9 cellular contexts compared by ENCODE assay signal in genomic region chr7:18087031-18087686, GRCh38. TPM values are rescaled to one million over a fixed set of nuclear protein-coding genes. Genes with fewer than 3 reads are reported as not detected.
A peak's percentile ranks its signal among the peaks of the same experiment; 100 is the strongest.
DNase-seq lines count a peak whose midpoint lies in the region; ATAC-seq and TF ChIP-seq lines count a peak whose summit lies in the region.
"Had no signal": no experiment of that assay in that cellular context is flagged by ENCODE, and none has a peak within 500 bp of the region (broad histone marks: within the 10 kb centered on the region; RNA-seq: fewer than 3 reads in every experiment).

No MANE protein-coding gene starts in this region.

- 13% methylated on average over 30 of the region's 36 CpGs for WGBS in SK-N-SH (ENCODE audit: low lambda C conversion rate)

- H4K20me1 ChIP-seq in SK-N-SH (ENCODE audit: insufficient read depth) = no peaks in the 10 kb centered on the region
- H4K20me1 ChIP-seq: BLaER1 had no signal

- peaks cover 0 to 10% of the 10 kb centered on the region in 2 experiments; a peak in 2 of 4 replicates for H3K4me1 ChIP-seq in SK-N-SH (ENCODE audit: control insufficient read depth in 1 of 2, insufficient read depth in 2 of 2, low read depth in 1 of 2, low read length in 1 of 2)
- H3K4me1 ChIP-seq: BLaER1 had no signal

- TF ChIP-seq CTCF in SK-N-SH (IDR thresholded peaks at IDR 0.05) (no peak), fibroblast of villous mesenchyme (IDR thresholded peaks at IDR 0.05; ENCODE audit: insufficient read depth, low read depth, low read length) (no peak), omental fat pad (IDR thresholded peaks at IDR 0.05) (no peak)

- H3K9me2 ChIP-seq in SK-N-SH = no peaks in the 10 kb centered on the region

- TF ChIP-seq EP300 in SK-N-SH (IDR thresholded peaks at IDR 0.05; ENCODE audit: borderline replicate concordance in 1 of 2, low read depth in 1 of 2, low read length in 1 of 2) = no peak

- peak overlapping the region; percentile 88 for H3K4me2 ChIP-seq in SK-N-SH
- H3K4me2 ChIP-seq: BLaER1 had no signal

- no peak overlapping the region for H3K27ac ChIP-seq in SK-N-SH (ENCODE audit: low read depth in 2 of 2, low read length in 1 of 2)
- H3K27ac ChIP-seq: BLaER1 had no signal

- peaks cover 41% of the 10 kb centered on the region for H3K27me3 ChIP-seq in SK-N-SH (ENCODE audit: insufficient read depth)
- H3K27me3 ChIP-seq: BLaER1 had no signal

- H3F3A ChIP-seq in SK-N-SH (replicated peaks; ENCODE audit: insufficient read depth) = peaks cover 5% of the 10 kb centered on the region

- H3K4me3 ChIP-seq in SK-N-SH (ENCODE audit: low read depth in 2 of 2, low read length in 1 of 2) (peak overlapping the region; percentile 51 to 67), fibroblast of villous mesenchyme (ENCODE audit: low read depth, low read length) (peak overlapping the region; percentile 56)
- H3K4me3 ChIP-seq: BLaER1 had no signal

- H3K36me3 ChIP-seq in SK-N-SH (replicated peaks in 1 of 2; ENCODE audit: control insufficient read depth in 1 of 2, insufficient read depth in 2 of 2, low read length in 1 of 2) = no peaks in the 10 kb centered on the region
- H3K36me3 ChIP-seq: BLaER1 had no signal

- no peak for TF ChIP-seq RAD21 in SK-N-SH (IDR thresholded peaks at IDR 0.05; ENCODE audit: low read length)

- ATAC-seq in omental fat pad (ENCODE audit: low FRiP score) = peak; percentile 33
- ATAC-seq in HG03469 (IDR thresholded peaks at IDR 0.05; ENCODE audit: unreplicated experiment) = no peak

- POLR2A ChIA-PET in SK-N-SH (lab: Yijun Ruan, JAX) = no interaction called here

- H3K9me3 ChIP-seq in SK-N-SH = no peaks in the 10 kb centered on the region

- H2AFZ ChIP-seq in SK-N-SH (ENCODE audit: low read depth) = peak overlapping the region; percentile 93

- CTCF ChIA-PET in SK-N-SH (lab: Yijun Ruan, JAX) = interaction anchor here (0.8 to 1.0 kb wide), 2 partner anchors 17 to 1341 kb away, joined by 3 read pairs; no protein-coding TSS in a partner anchor

- DNase-seq in NCI-H510A treated with DMSO at 0.1 percent for 48 hours (lab: John Stamatoyannopoulos, UW) = peak; percentile 38
- DNase-seq in NCI-H510A (lab: John Stamatoyannopoulos, UW) = no peak
- DNase-seq in SK-N-SH = no peak
- DNase-seq in fibroblast of villous mesenchyme (ENCODE audit: low read depth) = no peak
- no peak for DNase-seq in omental fat pad (ENCODE audit: low spot score)
- no peak for DNase-seq in kidney glomerular epithelial cell (lab: John Stamatoyannopoulos, UW)
- no peak for DNase-seq in ureter (ENCODE audit: low spot score)

- H3K9ac ChIP-seq in SK-N-SH = no peak overlapping the region
- H3K9ac ChIP-seq: BLaER1 had no signal

- H3K79me2 ChIP-seq in SK-N-SH (ENCODE audit: insufficient read depth) = no peaks in the 10 kb centered on the region

TF ChIP-seq in SK-N-SH, 30 proteins besides CTCF, POLR2A, EP300 and RAD21:
- TF ChIP-seq USF2 (IDR thresholded peaks at IDR 0.05; ENCODE audit: borderline replicate concordance, low read depth, low read length) = no peak
- no peak for TF ChIP-seq JUND (IDR thresholded peaks at IDR 0.05)
- TF ChIP-seq YY1 (IDR thresholded peaks at IDR 0.05; ENCODE audit: low read depth) = no peak
- TF ChIP-seq NRF1 (IDR thresholded peaks at IDR 0.05; ENCODE audit: low read depth, low read length) = no peak
- no peak for TF ChIP-seq GABPA (IDR thresholded peaks at IDR 0.05; ENCODE audit: low read depth)
- TF ChIP-seq, protein P1, sequence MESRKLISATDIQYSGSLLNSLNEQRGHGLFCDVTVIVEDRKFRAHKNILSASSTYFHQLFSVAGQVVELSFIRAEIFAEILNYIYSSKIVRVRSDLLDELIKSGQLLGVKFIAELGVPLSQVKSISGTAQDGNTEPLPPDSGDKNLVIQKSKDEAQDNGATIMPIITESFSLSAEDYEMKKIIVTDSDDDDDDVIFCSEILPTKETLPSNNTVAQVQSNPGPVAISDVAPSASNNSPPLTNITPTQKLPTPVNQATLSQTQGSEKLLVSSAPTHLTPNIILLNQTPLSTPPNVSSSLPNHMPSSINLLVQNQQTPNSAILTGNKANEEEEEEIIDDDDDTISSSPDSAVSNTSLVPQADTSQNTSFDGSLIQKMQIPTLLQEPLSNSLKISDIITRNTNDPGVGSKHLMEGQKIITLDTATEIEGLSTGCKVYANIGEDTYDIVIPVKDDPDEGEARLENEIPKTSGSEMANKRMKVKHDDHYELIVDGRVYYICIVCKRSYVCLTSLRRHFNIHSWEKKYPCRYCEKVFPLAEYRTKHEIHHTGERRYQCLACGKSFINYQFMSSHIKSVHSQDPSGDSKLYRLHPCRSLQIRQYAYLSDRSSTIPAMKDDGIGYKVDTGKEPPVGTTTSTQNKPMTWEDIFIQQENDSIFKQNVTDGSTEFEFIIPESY (IDR thresholded peaks at IDR 0.05; ENCODE audit: borderline replicate concordance, low read depth) = no peak
- no peak for TF ChIP-seq GATA2 (CRISPR knock-in tag; IDR thresholded peaks at IDR 0.05)
- no peak for TF ChIP-seq PBX3 (IDR thresholded peaks at IDR 0.05)
- TF ChIP-seq TAF1 (IDR thresholded peaks at IDR 0.05; ENCODE audit: borderline replicate concordance, low read depth, low read length) = no peak
- no peak for TF ChIP-seq FOSL2 (IDR thresholded peaks at IDR 0.05; ENCODE audit: borderline replicate concordance, low read depth)
- no peak for TF ChIP-seq POLR2AphosphoS5 (IDR thresholded peaks at IDR 0.05; ENCODE audit: low read depth, low read length)
- TF ChIP-seq, protein P2, sequence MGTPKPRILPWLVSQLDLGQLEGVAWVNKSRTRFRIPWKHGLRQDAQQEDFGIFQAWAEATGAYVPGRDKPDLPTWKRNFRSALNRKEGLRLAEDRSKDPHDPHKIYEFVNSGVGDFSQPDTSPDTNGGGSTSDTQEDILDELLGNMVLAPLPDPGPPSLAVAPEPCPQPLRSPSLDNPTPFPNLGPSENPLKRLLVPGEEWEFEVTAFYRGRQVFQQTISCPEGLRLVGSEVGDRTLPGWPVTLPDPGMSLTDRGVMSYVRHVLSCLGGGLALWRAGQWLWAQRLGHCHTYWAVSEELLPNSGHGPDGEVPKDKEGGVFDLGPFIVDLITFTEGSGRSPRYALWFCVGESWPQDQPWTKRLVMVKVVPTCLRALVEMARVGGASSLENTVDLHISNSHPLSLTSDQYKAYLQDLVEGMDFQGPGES (IDR thresholded peaks at IDR 0.05; ENCODE audit: low read depth, low read length) = no peak

RNA-seq across cellular contexts. Expression of gene PRPS1L1, which starts 59.5 kb away (rescaled TPM):
- not detected in 2 replicates for polyA plus RNA-seq in SK-N-SH (2012; rRNA removed)
- not detected in 2 replicates for polyA plus RNA-seq in SK-N-SH (2012; cell fraction: cytosol; rRNA removed)
- not detected in 2 replicates for polyA plus RNA-seq in SK-N-SH (2012; cell fraction: nucleus; rRNA removed)
- total RNA-seq in fibroblast of villous mesenchyme (not detected in 2 replicates), omental fat pad (not detected), ureter (not detected)
